In the genomic region with DNA sequence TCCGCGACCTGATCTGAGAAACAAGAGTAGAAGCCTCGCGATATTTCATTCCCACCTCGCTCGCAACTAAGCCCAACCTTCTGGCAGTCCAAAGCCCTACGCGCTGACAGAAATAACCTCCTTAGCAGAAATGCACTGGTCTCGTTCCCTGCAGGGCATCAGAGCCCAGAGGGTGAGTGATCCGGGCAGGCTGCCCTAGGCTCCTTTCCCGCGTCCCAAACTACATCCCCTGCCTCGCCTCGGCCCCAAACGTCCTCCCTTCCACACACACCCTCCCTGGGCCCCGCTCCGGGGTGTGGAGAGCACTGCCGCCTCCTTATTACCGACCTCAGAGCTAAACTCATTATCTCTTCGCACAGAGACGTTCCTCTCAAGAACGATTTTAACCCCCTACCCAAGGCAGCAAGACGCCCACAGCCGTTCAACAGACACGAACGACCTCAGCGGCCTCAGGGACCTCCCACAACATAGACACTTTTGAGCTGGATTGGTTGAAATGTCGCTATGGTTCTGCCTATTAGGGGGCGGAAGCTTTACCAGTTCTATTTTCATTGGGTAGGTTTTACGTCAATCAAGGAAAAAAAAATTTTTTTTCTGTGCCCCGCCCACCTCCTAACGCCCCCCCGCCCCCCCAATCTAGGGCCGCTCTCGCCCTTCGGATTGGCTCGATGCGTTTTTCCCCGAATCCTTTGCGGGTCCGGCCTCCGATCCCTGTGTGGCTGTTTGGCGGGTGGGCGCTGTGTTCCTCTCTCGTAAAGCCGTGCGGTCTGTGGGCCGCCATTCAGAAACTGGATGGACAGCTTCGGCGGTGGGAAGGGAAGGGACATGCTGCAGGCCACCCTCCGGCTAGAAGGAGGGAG, we compare ENCODE assay signal across 8 cellular contexts. TPM values are rescaled to one million over a fixed set of nuclear protein-coding genes. Genes with fewer than 3 reads are reported as not detected.
DNase-seq lines count a peak whose midpoint lies in the region; ATAC-seq and TF ChIP-seq lines count a peak whose summit lies in the region.

A gene (minus strand): TSS at position 439 of the 860 bp plus-strand sequence. CDS start 95 bp downstream, at position 344.

- ATAC-seq in GM18498 (IDR thresholded peaks at IDR 0.05; ENCODE audit: unreplicated experiment) (peak; percentile 95), HG02885 (IDR thresholded peaks at IDR 0.05; ENCODE audit: poor library complexity, unreplicated experiment) (peak; percentile 90), T-helper 17 cell (peak; percentile 94)

- WGBS in prostate gland = under 1% methylated on average over 51 of the region's 51 CpGs
- WGBS in urinary bladder = under 1% methylated on average over 51 of the region's 51 CpGs

- DNase-seq in NCI-H1694 (lab: John Stamatoyannopoulos, UW) (peak; percentile 88), T-helper 17 cell (peak; percentile 71 to 86 (median 79)), left ventricle myocardium inferior (peak; percentile 92), prostate gland (ENCODE audit: low spot score) (peak; percentile 96)

- TF ChIP-seq CTCF in left ventricle myocardium inferior (IDR thresholded peaks at IDR 0.05; ENCODE audit: borderline replicate concordance) (no peak), prostate gland (IDR thresholded peaks at IDR 0.05) (no peak)

- no peaks in the 10 kb centered on the region for H3K27me3 Mint-ChIP-seq in T-helper 17 cell

- intact Hi-C loops in left ventricle myocardium inferior (cut with micrococcal nuclease) (no loop called here), prostate gland (cut with DNase I) (loop anchor here (2.0 to 10.0 kb wide), 2 partner anchors 65 to 115 kb away; a partner anchor contains a TSS)

- H3K27me3 ChIP-seq in left ventricle myocardium inferior (ENCODE audit: low read depth) (no peaks in the 10 kb centered on the region), prostate gland (replicated peaks; ENCODE audit: insufficient read depth) (no peaks in the 10 kb centered on the region)

- peak within 1 kb of the TSS; percentile 87 for H3K4me3 ChIP-seq in left ventricle myocardium inferior
- H3K4me3 ChIP-seq in prostate gland = peak within 1 kb of the TSS; percentile 62 to 91
- H3K4me3 ChIP-seq in urinary bladder (ENCODE audit: low read depth, low read length) = peak within 1 kb of the TSS; percentile 75

- peaks cover 21% of the 10 kb centered on the region for H3K36me3 ChIP-seq in left ventricle myocardium inferior
- H3K36me3 ChIP-seq in prostate gland = no peaks in the 10 kb centered on the region
- H3K36me3 ChIP-seq in urinary bladder (ENCODE audit: insufficient read depth) = no peaks in the 10 kb centered on the region

- H3K9me3 ChIP-seq in T-helper 17 cell (ENCODE audit: control insufficient read depth, low read length, poor library complexity, severe bottlenecking) = no peaks in the 10 kb centered on the region
- H3K9me3 ChIP-seq in left ventricle myocardium inferior (replicated peaks) = no peaks in the 10 kb centered on the region
- H3K9me3 ChIP-seq in prostate gland = no peaks in the 10 kb centered on the region

- peaks cover 10% of the 10 kb centered on the region for H3K36me3 Mint-ChIP-seq in T-helper 17 cell (ENCODE audit: low read depth)

- peaks cover 14% of the 10 kb centered on the region for H3K4me1 Mint-ChIP-seq in T-helper 17 cell

- no peak within 1 kb of the TSS for H3K4me3 Mint-ChIP-seq in T-helper 17 cell

- H3K27ac ChIP-seq in angular gyrus (ENCODE audit: low read depth, low read length) (peak within 1 kb of the TSS; percentile 97), left ventricle myocardium inferior (replicated peaks) (peak within 1 kb of the TSS; percentile 99), prostate gland (peak within 1 kb of the TSS; percentile 91 to 98), urinary bladder (ENCODE audit: low read depth) (peak within 1 kb of the TSS; percentile 96)

- no peak within 1 kb of the TSS for H3K27ac Mint-ChIP-seq in T-helper 17 cell

- H3K4me1 ChIP-seq in left ventricle myocardium inferior = peaks cover 49% of the 10 kb centered on the region
- H3K4me1 ChIP-seq in prostate gland (replicated peaks) = no peaks in the 10 kb centered on the region
- peaks cover 3% of the 10 kb centered on the region for H3K4me1 ChIP-seq in urinary bladder (ENCODE audit: insufficient read depth)

- TF ChIP-seq POLR2A in prostate gland (IDR thresholded peaks at IDR 0.05) = peak; percentile 87

RNA-seq across cellular contexts. Expression of the gene that starts here (rescaled TPM):
- total RNA-seq in T-helper 17 cell (1 to 10 TPM; 2.5 to 4.5 TPM), left ventricle myocardium inferior (27.8 TPM), prostate gland (10 to 100 TPM; 13.3 to 29.0 TPM), urinary bladder (40.2 TPM)
- 20.0 TPM for polyA plus RNA-seq in urinary bladder

Comparison
In these comparisons a context has a peak if more than half of its experiments do, and no peak if none do; other contexts are left out.
1. Peak in every context shown above with its lines: DNase-seq, ATAC-seq, H3K4me3 ChIP-seq and H3K27ac ChIP-seq.